Comparison of ENCODE assay signal across 8 cellular contexts in genomic region chr4:6200011-6200921, GRCh38. TPM values are rescaled to one million over a fixed set of nuclear protein-coding genes. Genes with fewer than 3 reads are reported as not detected.
DNase-seq lines count a peak whose midpoint lies in the region; ATAC-seq and TF ChIP-seq lines count a peak whose summit lies in the region.

TSS of gene JAKMIP1 (minus strand) at chr4:6200549. CDS start at chr4:6112850, 87,699 bp downstream.

- peak within 1 kb of the TSS in 1 of 3 donors; percentile 13 for H3K27ac Mint-ChIP-seq in IgD-negative memory B cell
- no peak within 1 kb of the TSS for H3K27ac Mint-ChIP-seq in activated B cell treated with CpG ODN at 0.5 μM for 24 hours

- TF ChIP-seq CTCF in activated B cell treated with CpG ODN at 0.5 μM for 24 hours (IDR thresholded peaks at IDR 0.05) = no peak

- intact Hi-C loops in activated B cell treated with CpG ODN at 0.5 μM for 24 hours (cut with micrococcal nuclease) = loop anchor here (2.0 kb wide), 1 partner anchor 69 kb away; the partner anchor contains the start of gene WFS1

- H3K9me3 Mint-ChIP-seq in IgD-negative memory B cell = peaks cover 0 to 8% (median 7%) of the 10 kb centered on the region in 3 donors
- peaks cover 7% of the 10 kb centered on the region for H3K9me3 Mint-ChIP-seq in activated B cell treated with CpG ODN at 0.5 μM for 24 hours

- POLR2A ChIA-PET in activated B cell treated with CpG ODN at 0.5 μM for 24 hours (lab: Charles Lee) = interaction anchor here (0.6 to 0.9 kb wide), 2 partner anchors 20 to 1763 kb away, joined by 3 to 4 read pairs; no protein-coding TSS in a partner anchor

- peaks cover 0 to 17% (median 15%) of the 10 kb centered on the region in 3 donors for H3K4me1 Mint-ChIP-seq in IgD-negative memory B cell
- H3K4me1 Mint-ChIP-seq in activated B cell treated with CpG ODN at 0.5 μM for 24 hours = peaks cover 21% of the 10 kb centered on the region

- ATAC-seq in GM21526 (IDR thresholded peaks at IDR 0.05; ENCODE audit: low FRiP score, unreplicated experiment) = peak; percentile 74
- ATAC-seq in activated B cell treated with CpG ODN at 0.5 μM for 24 hours (ENCODE audit: low read depth) = peak; percentile 91

- H3K4me3 Mint-ChIP-seq in IgD-negative memory B cell = peak within 1 kb of the TSS; percentile 64 to 86 (median 80)
- peak within 1 kb of the TSS; percentile 72 for H3K4me3 Mint-ChIP-seq in activated B cell treated with CpG ODN at 0.5 μM for 24 hours

- H3K36me3 Mint-ChIP-seq in IgD-negative memory B cell (peaks cover 2% of the 10 kb centered on the region), activated B cell treated with CpG ODN at 0.5 μM for 24 hours (ENCODE audit: low read depth) (no peaks in the 10 kb centered on the region)

- peak; percentile 46 for DNase-seq in EH (ENCODE audit: low read depth)
- peak; percentile 63 for DNase-seq in activated B cell treated with CpG ODN at 0.5 μM for 24 hours
- peak in 58 of 61 donors; percentile 21 to 94 (median 81) for DNase-seq in caudate nucleus (lab: John Stamatoyannopoulos, UW)
- peak; percentile 15 for DNase-seq in kidney glomerular epithelial cell (lab: John Stamatoyannopoulos, UW)
- peak; percentile 85 to 88 for DNase-seq in stimulated activated CD4-positive, alpha-beta T cell treated with anti-CD3 and anti-CD28 coated beads, Interleukin-2, amount 100 ng/mL, for 48 hours
- DNase-seq in foreskin melanocyte = no peak

- H3K27ac ChIP-seq in caudate nucleus (ENCODE audit: low read depth, low read length) = peak within 1 kb of the TSS; percentile 73

- H3K27me3 Mint-ChIP-seq in IgD-negative memory B cell = peaks cover 42% of the 10 kb centered on the region
- H3K27me3 Mint-ChIP-seq in activated B cell treated with CpG ODN at 0.5 μM for 24 hours = peaks cover 32% of the 10 kb centered on the region

- CTCF ChIA-PET in activated B cell treated with CpG ODN at 0.5 μM for 24 hours (lab: Charles Lee) = no interaction called here

RNA-seq across cellular contexts. Expression of gene JAKMIP1, which starts in this region (rescaled TPM):
- polyA plus RNA-seq in IgD-negative memory B cell = 1.9 TPM
- 0.13 TPM in 1 of 2 replicates, not detected in the other for total RNA-seq in activated B cell treated with CpG ODN at 0.5 μM for 24 hours

Comparison
In these comparisons a context has a peak if more than half of its experiments do, and no peak if none do; other contexts are left out.
1. Peak in DNase-seq and ATAC-seq in activated B cell treated with CpG ODN at 0.5 μM for 24 hours; RNA of the gene not detected or under 1 TPM.